ENCODE assay signal across 7 cellular contexts in genomic region chr5:20784755-20785154, GRCh38.
DNase-seq lines count a peak whose midpoint lies in the region; ATAC-seq, FAIRE-seq and TF ChIP-seq lines count a peak whose summit lies in the region.
"Not testable (repeated sequence)": the region's sequence is repeated elsewhere in the genome, so short reads cannot be mapped to it uniquely, and the experiment has no call there.

No MANE protein-coding gene starts in this region.

- not testable (repeated sequence) for H3K27me3 Mint-ChIP-seq in astrocyte (ENCODE audit: low read depth, unreplicated experiment)

- CTCF ChIA-PET in PC-3 (lab: Charles Lee); HepG2 (lab: Yijun Ruan, JAX; ENCODE audit: low intra/inter-chr PET ratio, low total read pairs): not testable (repeated sequence)

- H3K9me3 ChIP-seq in PC-3 (ENCODE audit: low read length); astrocyte (ENCODE audit: insufficient read depth, low read depth, low read length); HepG2 (ENCODE audit: low read length): not testable (repeated sequence)

- H3K9me3 Mint-ChIP-seq in astrocyte (ENCODE audit: unreplicated experiment), result not testable (repeated sequence)

- H3K27ac ChIP-seq in PC-3 (ENCODE audit: low read length); astrocyte (ENCODE audit: low read depth, low read length); HepG2 (ENCODE audit: extremely low read length, insufficient read depth, low read length): not testable (repeated sequence)

- H3K4me2 ChIP-seq in PC-3 (ENCODE audit: low read length); astrocyte (ENCODE audit: low read length); HepG2 (ENCODE audit: low read depth, low read length): not testable (repeated sequence)

- DNase-seq in D721Med (ENCODE audit: insufficient read length, low spot score); H54 (ENCODE audit: insufficient read length, low spot score); PC-3; astrocyte (ENCODE audit: low read depth); bronchial epithelial cell (ENCODE audit: low read depth); HepG2 (ENCODE audit: low spot score); urothelium cell line (ENCODE audit: low spot score): not testable (repeated sequence)

- not testable (repeated sequence) for TF ChIP-seq EP300 in HepG2 (IDR thresholded peaks at IDR 0.05; ENCODE audit: low read depth in 2 of 2, low read length in 2 of 2); HepG2 (CRISPR knock-in tag; IDR thresholded peaks at IDR 0.05; ENCODE audit: borderline replicate concordance)

- H3K79me2 ChIP-seq in PC-3 (ENCODE audit: low read length); astrocyte (ENCODE audit: insufficient read depth, low read length); HepG2 (ENCODE audit: insufficient read depth, low read length): not testable (repeated sequence)

- not testable (repeated sequence) for H3K36me3 ChIP-seq in PC-3 (ENCODE audit: low read depth, low read length); astrocyte (ENCODE audit: insufficient read depth, low read length); bronchial epithelial cell (ENCODE audit: control insufficient read depth, insufficient read depth, low read length); HepG2 (replicated peaks in 1 of 2; ENCODE audit: control insufficient read depth in 1 of 2, insufficient read depth in 2 of 2, low read length in 2 of 2)

- H3K4me3 Mint-ChIP-seq in astrocyte (ENCODE audit: unreplicated experiment), result not testable (repeated sequence)

- intact Hi-C loops in PC-3 (cut with micrococcal nuclease); HepG2 (cut with micrococcal nuclease; ENCODE audit: unreplicated experiment): not testable (repeated sequence)

- not testable (repeated sequence) for BruUV-seq in PC-3 (replicated peaks; lab: Mats Ljungman, UMichigan); HepG2 (replicated peaks; lab: Mats Ljungman, UMichigan)

- H4K20me1 ChIP-seq in PC-3 (ENCODE audit: low read length); astrocyte (ENCODE audit: insufficient read depth, low read length); HepG2 (ENCODE audit: insufficient read depth, low read length): not testable (repeated sequence)

- not testable (repeated sequence) for H3K4me1 ChIP-seq in PC-3 (ENCODE audit: insufficient read depth, low read length); astrocyte (ENCODE audit: insufficient read depth, low read length); HepG2 (ENCODE audit: insufficient read depth, low read length)

- WGBS in HepG2 (ENCODE audit: low lambda C conversion rate), result 45% methylated on average over 3 of the region's 5 CpGs

- POLR2A ChIA-PET in PC-3 (lab: Charles Lee; ENCODE audit: unreplicated experiment), result interaction anchor here (0.6 kb wide), 1 partner anchor 161 kb away, joined by 4 read pairs; no protein-coding TSS in a partner anchor
- POLR2A ChIA-PET in HepG2 (lab: Yijun Ruan, JAX), result not testable (repeated sequence)

- in situ Hi-C loops in HepG2 (cut with HindIII; ENCODE audit: extremely low pct_ligation_motif_present, low pct_unique_long_range_greater_than_20kb), result not testable (repeated sequence)

- not testable (repeated sequence) for H2AFZ ChIP-seq in PC-3 (ENCODE audit: low read length); astrocyte (ENCODE audit: low read depth, low read length); HepG2 (ENCODE audit: low read length)

- not testable (repeated sequence) for H3K27ac Mint-ChIP-seq in astrocyte (ENCODE audit: unreplicated experiment)

- FAIRE-seq in D721Med (lab: Jason Lieb, UNC), result peak; percentile 63
- FAIRE-seq in H54 (lab: Jason Lieb, UNC), result peak; percentile 90
- FAIRE-seq in astrocyte (lab: Jason Lieb, UNC), result peak; percentile 60
- FAIRE-seq in bronchial epithelial cell (lab: Jason Lieb, UNC), result peak; percentile 94
- peak; percentile 4 for FAIRE-seq in HepG2 (lab: Jason Lieb, UNC)
- FAIRE-seq in urothelium cell line (lab: Jason Lieb, UNC), result peak; percentile 94

- ATAC-seq in PC-3, result peak; percentile 89
- ATAC-seq in HepG2, result not testable (repeated sequence)

- not testable (repeated sequence) for TF ChIP-seq POLR2A in H54 (IDR thresholded peaks at IDR 0.05; ENCODE audit: low read depth, low read length); HepG2 (IDR thresholded peaks at IDR 0.05; ENCODE audit: insufficient read depth in 1 of 2, low read depth in 2 of 2, low read length in 2 of 2)

- TF ChIP-seq RAD21 in HepG2 (CRISPR knock-in tag; IDR thresholded peaks at IDR 0.05), result not testable (repeated sequence)

- H3K9me2 ChIP-seq in PC-3 (replicated peaks; ENCODE audit: low read length), result not testable (repeated sequence)

- TF ChIP-seq CTCF in D721Med (IDR thresholded peaks at IDR 0.05; ENCODE audit: insufficient read depth, missing control alignments); PC-3 (conservative IDR thresholded peaks at IDR 0.05; ENCODE audit: low read depth, low read length); astrocyte (IDR thresholded peaks at IDR 0.05; ENCODE audit: insufficient read depth, low read depth, low read length); bronchial epithelial cell (IDR thresholded peaks at IDR 0.05; ENCODE audit: insufficient read depth, low read length, severe bottlenecking); HepG2 (CRISPR knock-in tag; IDR thresholded peaks at IDR 0.05): not testable (repeated sequence)

- H3K27me3 ChIP-seq in PC-3 (ENCODE audit: low read length); astrocyte (ENCODE audit: insufficient read depth, low read length); bronchial epithelial cell (ENCODE audit: control insufficient read depth, insufficient read depth, low read length); HepG2 (ENCODE audit: control insufficient read depth in 1 of 2, insufficient read depth in 2 of 2, low read length in 2 of 2): not testable (repeated sequence)

- not testable (repeated sequence) for H3K4me3 ChIP-seq in PC-3 (ENCODE audit: low read length); astrocyte (ENCODE audit: insufficient read depth, low read depth, low read length); bronchial epithelial cell (ENCODE audit: low read depth, low read length); HepG2 (replicated peaks in 1 of 3; ENCODE audit: insufficient read depth in 1 of 3, low read depth in 2 of 3, low read length in 3 of 3)

- not testable (repeated sequence) for H3K9ac ChIP-seq in PC-3 (ENCODE audit: low read length); astrocyte (ENCODE audit: low read length); HepG2 (ENCODE audit: insufficient read depth, low read depth, low read length)

- H3K4me1 Mint-ChIP-seq in astrocyte (ENCODE audit: low read depth, unreplicated experiment), result not testable (repeated sequence)

- not testable (repeated sequence) for H3K36me3 Mint-ChIP-seq in astrocyte (ENCODE audit: low read depth, unreplicated experiment)

- H3F3A ChIP-seq in PC-3 (ENCODE audit: low read length, unreplicated experiment), result not testable (repeated sequence)
